In genomic region chr5:83899351-83899970, GRCh38 we compare ENCODE assay signal across 15 cellular contexts.
DNase-seq lines count a peak whose midpoint lies in the region; ATAC-seq and TF ChIP-seq lines count a peak whose summit lies in the region.
"Had no signal": no experiment of that assay in that cellular context is flagged by ENCODE, and none has a peak within 500 bp of the region (broad histone marks: within the 10 kb centered on the region; RNA-seq: fewer than 3 reads in every experiment).

No MANE protein-coding gene starts in this region.

- H3K4me3 ChIP-seq in astrocyte of the spinal cord (ENCODE audit: low read depth, low read length) (no peak overlapping the region), osteoblast (ENCODE audit: insufficient read depth, low read length) (no peak overlapping the region), thyroid gland (replicated peaks in 1 of 3) (no peak overlapping the region)

- H3K27ac Mint-ChIP-seq in activated CD4-positive, alpha-beta T cell treated with anti-CD3 and anti-CD28 coated beads for 36 hours = no peak overlapping the region

- no peak for TF ChIP-seq POLR2A in thyroid gland (IDR thresholded peaks at IDR 0.05)

- no peak overlapping the region for H3K4me2 ChIP-seq in osteoblast (ENCODE audit: insufficient read depth, low read length)

- H3K4me1 Mint-ChIP-seq in activated CD4-positive, alpha-beta T cell treated with anti-CD3 and anti-CD28 coated beads for 36 hours = no peaks in the 10 kb centered on the region

- DNase-seq in EH (ENCODE audit: low read depth) (peak; percentile 80), NCI-H226 (peak; percentile 86), astrocyte of the spinal cord (ENCODE audit: low read depth, low spot score) (peak; percentile 46), osteoblast (ENCODE audit: insufficient read length, low spot score, missing footprints) (no peak), thyroid gland (no peak)
- DNase-seq in activated CD4-positive, alpha-beta T cell treated with anti-CD3 and anti-CD28 coated beads for 36 hours = no peak
- DNase-seq: C1 segment of cervical spinal cord; MV-4-11; NCI-H1417; NCI-H1930; NCI-H446 treated with DMSO at 0.1 percent for 48 hours; NK-92 treated with Interleukin-12 subunit alpha and Interleukin-12 subunit beta, amount 100 ng/mL, for 24 hours; SHP77 treated with DMSO at 0.1 percent for 48 hours had no signal

- no peak overlapping the region for H2AFZ ChIP-seq in osteoblast (ENCODE audit: low read length)

- in situ Hi-C loops in astrocyte of the spinal cord (cut with HindIII; ENCODE audit: low sequenced_read_pairs) = no loop called here

- WGBS in thyroid gland, 2 donors = 83 to 88% methylated on average over 2 of the region's 2 CpGs

- H3K27ac ChIP-seq in osteoblast (ENCODE audit: low read depth, low read length) = peak overlapping the region; percentile 40
- no peak overlapping the region for H3K27ac ChIP-seq in thyroid gland

- POLR2A ChIA-PET in activated CD4-positive, alpha-beta T cell treated with anti-CD3 and anti-CD28 coated beads for 36 hours (lab: Charles Lee) = no interaction called here

- CTCF ChIA-PET in activated CD4-positive, alpha-beta T cell treated with anti-CD3 and anti-CD28 coated beads for 36 hours (lab: Charles Lee) = no interaction called here

- H3K9me3 ChIP-seq in osteoblast (ENCODE audit: low read depth, low read length) (no peaks in the 10 kb centered on the region), thyroid gland (no peaks in the 10 kb centered on the region)

- no peaks in the 10 kb centered on the region for H3K36me3 Mint-ChIP-seq in activated CD4-positive, alpha-beta T cell treated with anti-CD3 and anti-CD28 coated beads for 36 hours (ENCODE audit: low read depth)

- TF ChIP-seq CTCF in astrocyte of the spinal cord (IDR thresholded peaks at IDR 0.05; ENCODE audit: low read depth, low read length) (no peak), osteoblast (IDR thresholded peaks at IDR 0.05; ENCODE audit: extremely low read depth, low read depth, low read length) (no peak), thyroid gland (IDR thresholded peaks at IDR 0.05) (no peak)

- H3K4me1 ChIP-seq in osteoblast (ENCODE audit: insufficient read depth, low read length) = peaks cover 10% of the 10 kb centered on the region
- no peaks in the 10 kb centered on the region for H3K4me1 ChIP-seq in thyroid gland

- ATAC-seq in GM21360 (IDR thresholded peaks at IDR 0.05; ENCODE audit: unreplicated experiment) (no peak), HG03095 (IDR thresholded peaks at IDR 0.05; ENCODE audit: unreplicated experiment) (no peak)
- ATAC-seq in activated CD4-positive, alpha-beta T cell treated with anti-CD3 and anti-CD28 coated beads for 36 hours = no peak

- intact Hi-C loops in activated CD4-positive, alpha-beta T cell treated with anti-CD3 and anti-CD28 coated beads for 36 hours (cut with DNase I, micrococcal nuclease) = no loop called here
- intact Hi-C loops in thyroid gland (cut with DNase I) = no loop called here

- no peaks in the 10 kb centered on the region for H3K27me3 ChIP-seq in osteoblast (ENCODE audit: insufficient read depth, low read length)
- no peaks in the 10 kb centered on the region for H3K27me3 ChIP-seq in thyroid gland

- no peak overlapping the region for H3K4me3 Mint-ChIP-seq in activated CD4-positive, alpha-beta T cell treated with anti-CD3 and anti-CD28 coated beads for 36 hours

- no peaks in the 10 kb centered on the region for H3K27me3 Mint-ChIP-seq in activated CD4-positive, alpha-beta T cell treated with anti-CD3 and anti-CD28 coated beads for 36 hours

- no peaks in the 10 kb centered on the region for H3K9me3 Mint-ChIP-seq in activated CD4-positive, alpha-beta T cell treated with anti-CD3 and anti-CD28 coated beads for 36 hours (ENCODE audit: low read depth)

- H4K20me1 ChIP-seq in osteoblast (ENCODE audit: insufficient read depth, low read length) = no peaks in the 10 kb centered on the region

- H3K79me2 ChIP-seq in osteoblast (ENCODE audit: insufficient read depth, low read length) = no peaks in the 10 kb centered on the region

- no peaks in the 10 kb centered on the region for H3K36me3 ChIP-seq in osteoblast (ENCODE audit: insufficient read depth, low read length)
- H3K36me3 ChIP-seq in thyroid gland = no peaks in the 10 kb centered on the region

Comparison
In these comparisons a context has a peak if more than half of its experiments do, and no peak if none do; other contexts are left out.
1. DNase-seq: peak in EH (single experiment), NCI-H226 (single experiment) and astrocyte of the spinal cord (single experiment); none in osteoblast (single experiment), activated CD4-positive, alpha-beta T cell treated with anti-CD3 and anti-CD28 coated beads for 36 hours (single experiment) and thyroid gland (0 of 2).